In the genomic region with DNA sequence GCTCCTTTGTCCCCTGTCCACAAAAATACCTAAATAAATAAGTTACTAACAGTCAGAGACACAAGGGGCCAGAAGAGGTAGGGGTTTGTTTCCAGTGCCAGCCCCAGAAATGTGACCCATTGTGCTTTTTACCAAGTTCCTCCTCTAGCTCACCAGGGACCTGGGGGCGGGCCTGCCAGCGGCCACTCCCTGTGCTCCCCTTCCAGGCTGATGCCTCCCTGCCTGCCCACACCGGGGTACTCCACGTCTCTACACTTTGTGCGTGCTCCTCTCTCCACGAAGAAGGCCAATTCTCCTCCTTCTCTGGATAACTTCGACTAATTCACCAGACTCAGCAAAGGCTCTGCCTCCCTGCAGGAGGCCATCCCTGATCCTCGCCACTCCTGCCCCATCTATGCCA, we compare ENCODE assay signal across 1 cellular context.
A peak's percentile ranks its signal among the peaks of the same experiment; 100 is the strongest.
TF ChIP-seq lines count a peak whose summit lies in the region.

No MANE protein-coding gene starts in this region.

TF ChIP-seq in HepG2, 621 proteins besides CTCF, POLR2A, EP300 and RAD21 (continued from another document):
- TF ChIP-seq, protein P1, sequence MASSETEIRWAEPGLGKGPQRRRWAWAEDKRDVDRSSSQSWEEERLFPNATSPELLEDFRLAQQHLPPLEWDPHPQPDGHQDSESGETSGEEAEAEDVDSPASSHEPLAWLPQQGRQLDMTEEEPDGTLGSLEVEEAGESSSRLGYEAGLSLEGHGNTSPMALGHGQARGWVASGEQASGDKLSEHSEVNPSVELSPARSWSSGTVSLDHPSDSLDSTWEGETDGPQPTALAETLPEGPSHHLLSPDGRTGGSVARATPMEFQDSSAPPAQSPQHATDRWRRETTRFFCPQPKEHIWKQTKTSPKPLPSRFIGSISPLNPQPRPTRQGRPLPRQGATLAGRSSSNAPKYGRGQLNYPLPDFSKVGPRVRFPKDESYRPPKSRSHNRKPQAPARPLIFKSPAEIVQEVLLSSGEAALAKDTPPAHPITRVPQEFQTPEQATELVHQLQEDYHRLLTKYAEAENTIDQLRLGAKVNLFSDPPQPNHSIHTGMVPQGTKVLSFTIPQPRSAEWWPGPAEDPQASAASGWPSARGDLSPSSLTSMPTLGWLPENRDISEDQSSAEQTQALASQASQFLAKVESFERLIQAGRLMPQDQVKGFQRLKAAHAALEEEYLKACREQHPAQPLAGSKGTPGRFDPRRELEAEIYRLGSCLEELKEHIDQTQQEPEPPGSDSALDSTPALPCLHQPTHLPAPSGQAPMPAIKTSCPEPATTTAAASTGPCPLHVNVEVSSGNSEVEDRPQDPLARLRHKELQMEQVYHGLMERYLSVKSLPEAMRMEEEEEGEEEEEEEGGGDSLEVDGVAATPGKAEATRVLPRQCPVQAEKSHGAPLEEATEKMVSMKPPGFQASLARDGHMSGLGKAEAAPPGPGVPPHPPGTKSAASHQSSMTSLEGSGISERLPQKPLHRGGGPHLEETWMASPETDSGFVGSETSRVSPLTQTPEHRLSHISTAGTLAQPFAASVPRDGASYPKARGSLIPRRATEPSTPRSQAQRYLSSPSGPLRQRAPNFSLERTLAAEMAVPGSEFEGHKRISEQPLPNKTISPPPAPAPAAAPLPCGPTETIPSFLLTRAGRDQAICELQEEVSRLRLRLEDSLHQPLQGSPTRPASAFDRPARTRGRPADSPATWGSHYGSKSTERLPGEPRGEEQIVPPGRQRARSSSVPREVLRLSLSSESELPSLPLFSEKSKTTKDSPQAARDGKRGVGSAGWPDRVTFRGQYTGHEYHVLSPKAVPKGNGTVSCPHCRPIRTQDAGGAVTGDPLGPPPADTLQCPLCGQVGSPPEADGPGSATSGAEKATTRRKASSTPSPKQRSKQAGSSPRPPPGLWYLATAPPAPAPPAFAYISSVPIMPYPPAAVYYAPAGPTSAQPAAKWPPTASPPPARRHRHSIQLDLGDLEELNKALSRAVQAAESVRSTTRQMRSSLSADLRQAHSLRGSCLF (CRISPR knock-in tag; IDR thresholded peaks at IDR 0.05; ENCODE audit: borderline replicate concordance), result no peak
- TF ChIP-seq ZNF468 (CRISPR knock-in tag; IDR thresholded peaks at IDR 0.05) (0 out of 2 replicates have a peak, but pooled peaks have one; percentile 11), TBL1XR1 (IDR thresholded peaks at IDR 0.05; ENCODE audit: borderline replicate concordance, low read length, partially characterized antibody) (no peak), ZSCAN29 (CRISPR knock-in tag; conservative IDR thresholded peaks at IDR 0.05) (no peak), ZKSCAN1 (IDR thresholded peaks at IDR 0.05; ENCODE audit: low read length) (no peak), ZNF205 (CRISPR knock-in tag; IDR thresholded peaks at IDR 0.05) (no peak), HES4 (CRISPR knock-in tag; IDR thresholded peaks at IDR 0.05; ENCODE audit: borderline replicate concordance) (no peak)
- TF ChIP-seq, protein P2, sequence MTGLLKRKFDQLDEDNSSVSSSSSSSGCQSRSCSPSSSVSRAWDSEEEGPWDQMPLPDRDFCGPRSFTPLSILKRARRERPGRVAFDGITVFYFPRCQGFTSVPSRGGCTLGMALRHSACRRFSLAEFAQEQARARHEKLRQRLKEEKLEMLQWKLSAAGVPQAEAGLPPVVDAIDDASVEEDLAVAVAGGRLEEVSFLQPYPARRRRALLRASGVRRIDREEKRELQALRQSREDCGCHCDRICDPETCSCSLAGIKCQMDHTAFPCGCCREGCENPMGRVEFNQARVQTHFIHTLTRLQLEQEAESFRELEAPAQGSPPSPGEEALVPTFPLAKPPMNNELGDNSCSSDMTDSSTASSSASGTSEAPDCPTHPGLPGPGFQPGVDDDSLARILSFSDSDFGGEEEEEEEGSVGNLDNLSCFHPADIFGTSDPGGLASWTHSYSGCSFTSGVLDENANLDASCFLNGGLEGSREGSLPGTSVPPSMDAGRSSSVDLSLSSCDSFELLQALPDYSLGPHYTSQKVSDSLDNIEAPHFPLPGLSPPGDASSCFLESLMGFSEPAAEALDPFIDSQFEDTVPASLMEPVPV (CRISPR knock-in tag; IDR thresholded peaks at IDR 0.05), result no peak
